ENCODE assay signal across 15 cellular contexts in the genomic region with DNA sequence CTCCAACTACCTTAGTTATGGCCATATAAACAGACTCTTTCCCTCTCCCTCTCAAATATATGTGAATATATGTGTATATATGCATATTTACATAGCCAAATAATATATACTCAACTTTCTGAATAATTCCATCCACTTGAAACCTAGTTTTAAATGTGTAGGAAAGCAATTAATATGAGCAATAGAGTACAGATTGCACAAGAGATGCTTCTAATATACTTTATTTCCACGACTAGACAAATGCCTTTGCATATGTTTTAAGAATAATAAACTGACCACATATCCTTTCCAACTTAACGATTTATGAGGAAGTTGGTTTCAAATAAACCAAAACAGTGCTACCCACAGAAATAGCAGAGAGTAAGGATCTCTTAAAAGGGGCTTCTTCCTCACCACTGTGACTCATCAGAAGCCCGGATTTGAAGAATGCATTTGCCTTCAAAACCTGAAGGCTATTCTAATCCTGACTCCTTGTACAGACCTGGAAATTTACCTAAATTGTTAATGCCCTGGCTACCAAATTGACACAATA.
A peak's percentile ranks its signal among the peaks of the same experiment; 100 is the strongest.
DNase-seq lines count a peak whose midpoint lies in the region; ATAC-seq and TF ChIP-seq lines count a peak whose summit lies in the region.
"Had no signal": no experiment of that assay in that cellular context is flagged by ENCODE, and none has a peak within 500 bp of the region (broad histone marks: within the 10 kb centered on the region; RNA-seq: fewer than 3 reads in every experiment).

No MANE protein-coding gene starts in this region.

- ATAC-seq in GM18870 (IDR thresholded peaks at IDR 0.05; ENCODE audit: unreplicated experiment) (no peak), GM19467 (IDR thresholded peaks at IDR 0.05; ENCODE audit: unreplicated experiment) (no peak)

- H3K4me3 ChIP-seq in astrocyte of the cerebellum (ENCODE audit: low read depth, low read length): no peak overlapping the region
- H3K4me3 ChIP-seq: neural progenitor cell, thoracic aorta had no signal

- TF ChIP-seq CTCF in astrocyte of the cerebellum (IDR thresholded peaks at IDR 0.05; ENCODE audit: low read depth, low read length, missing control alignments): no peak

- peak; percentile 41 for DNase-seq in GF-D8 (lab: John Stamatoyannopoulos, UW)
- peak; percentile 99 for DNase-seq in MV-4-11 (lab: John Stamatoyannopoulos, UW)
- peak; percentile 76 for DNase-seq in astrocyte of the cerebellum (ENCODE audit: low read depth)
- DNase-seq in renal cortical epithelial cell (ENCODE audit: low read depth): peak; percentile 57
- DNase-seq in amygdala (lab: John Stamatoyannopoulos, UW): no peak
- DNase-seq in ureter (ENCODE audit: low spot score): no peak
- DNase-seq: activated T-cell treated with anti-CD3 and anti-CD28 coated beads, Interleukin-2, amount 50 U/mL, for 48 hours; Caco-2; hypothalamus; NCI-H1105; NCI-H510A had no signal

- in situ Hi-C loops in astrocyte of the cerebellum (cut with HindIII; ENCODE audit: low sequenced_read_pairs): no loop called here

Comparison
In these comparisons a context has a peak if more than half of its experiments do, and no peak if none do; other contexts are left out.
1. DNase-seq: peak in GF-D8 (single experiment), MV-4-11 (single experiment), astrocyte of the cerebellum (single experiment) and renal cortical epithelial cell (single experiment); none in amygdala (0 of 56) and ureter (single experiment).